Comparison of ENCODE assay signal across 1 cellular context in genomic region chr2:38092196-38092902, GRCh38.
TF ChIP-seq lines count a peak whose summit lies in the region.

No MANE protein-coding gene starts in this region.

TF ChIP-seq in K562, 482 proteins besides CTCF, POLR2A, EP300 and RAD21 (continued from another document):
- TF ChIP-seq ZBTB11 (CRISPR knock-in tag; IDR thresholded peaks at IDR 0.05): no peak
- TF ChIP-seq AFF1 (IDR thresholded peaks at IDR 0.05; ENCODE audit: low read depth in 1 of 2, partially characterized antibody in 2 of 2): no peak
- no peak for TF ChIP-seq ZNF146 (CRISPR knock-in tag; IDR thresholded peaks at IDR 0.05; ENCODE audit: unreplicated experiment)
- TF ChIP-seq KDM5B (IDR thresholded peaks at IDR 0.05; ENCODE audit: insufficient replicate concordance, low read depth, low read length): no peak
- TF ChIP-seq MAFF (IDR thresholded peaks at IDR 0.05; ENCODE audit: low read length): peak; percentile 69; the same call in 1 of the 2 replicates
- TF ChIP-seq WHSC1 (IDR thresholded peaks at IDR 0.05; ENCODE audit: low read length): no peak
- TF ChIP-seq FUS (optimal IDR thresholded peaks at IDR 0.05; ENCODE audit: low read depth, low read length): no peak
- TF ChIP-seq ZKSCAN8 (CRISPR knock-in tag; IDR thresholded peaks at IDR 0.05): no peak
- no peak for TF ChIP-seq NCOA6 (IDR thresholded peaks at IDR 0.05)
- no peak for TF ChIP-seq TARDBP (IDR thresholded peaks at IDR 0.05)
- TF ChIP-seq MAFK (IDR thresholded peaks at IDR 0.05; ENCODE audit: low read length): peak; percentile 76
- TF ChIP-seq ZC3H11A (IDR thresholded peaks at IDR 0.05; ENCODE audit: low read depth, low read length): no peak
- no peak for TF ChIP-seq TCF7L2 (IDR thresholded peaks at IDR 0.05; ENCODE audit: low read depth, low read length)
- TF ChIP-seq ZBED1 (IDR thresholded peaks at IDR 0.05): no peak
- no peak for TF ChIP-seq CREB3L1 (IDR thresholded peaks at IDR 0.05; ENCODE audit: borderline replicate concordance, low read depth)
- no peak for TF ChIP-seq ETS1 (conservative IDR thresholded peaks at IDR 0.05; ENCODE audit: control insufficient read depth, low read depth, low read length)
- no peak for TF ChIP-seq GABPA (tag; conservative IDR thresholded peaks at IDR 0.05; ENCODE audit: low read depth)
- no peak for TF ChIP-seq ESRRA (IDR thresholded peaks at IDR 0.05; ENCODE audit: borderline replicate concordance, low read depth)
- no peak for TF ChIP-seq ZBTB9 (CRISPR knock-in tag; IDR thresholded peaks at IDR 0.05)
